Comparison of ENCODE assay signal across 22 cellular contexts in the genomic region with DNA sequence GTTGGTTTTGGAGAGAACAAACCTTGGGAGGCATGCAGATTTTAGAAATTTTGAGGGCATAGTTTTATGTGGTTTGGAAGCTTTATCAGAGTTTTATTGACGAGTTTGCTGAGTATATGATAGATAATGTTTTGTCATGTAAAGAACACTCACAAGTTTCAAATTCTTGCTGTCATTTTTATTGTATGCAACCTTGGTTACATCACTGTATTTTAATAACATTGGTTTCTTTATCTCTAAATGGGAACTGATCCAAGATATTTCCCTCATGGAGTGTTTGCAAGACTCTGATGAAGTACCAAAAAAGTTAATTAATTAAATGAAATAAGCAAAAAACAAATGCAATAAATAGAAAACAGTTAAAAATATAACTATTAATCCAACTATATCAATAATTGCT.
DNase-seq lines count a peak whose midpoint lies in the region; TF ChIP-seq lines count a peak whose summit lies in the region.
"Had no signal": no experiment of that assay in that cellular context is flagged by ENCODE, and none has a peak within 500 bp of the region (broad histone marks: within the 10 kb centered on the region; RNA-seq: fewer than 3 reads in every experiment).

No MANE protein-coding gene starts in this region.

- H3K4me3 Mint-ChIP-seq in mesothelial cell of epicardium: no peak overlapping the region
- H3K4me3 Mint-ChIP-seq: CD14-positive monocyte; CD4-positive, alpha-beta T cell; CD8-positive, alpha-beta memory T cell; HFFc6 had no signal

- TF ChIP-seq CTCF in fibroblast of the aortic adventitia (IDR thresholded peaks at IDR 0.05; ENCODE audit: insufficient read depth, low read length) (no peak), mesothelial cell of epicardium (IDR thresholded peaks at IDR 0.05; ENCODE audit: unreplicated experiment) (no peak), GM13976 (IDR thresholded peaks at IDR 0.05; ENCODE audit: borderline replicate concordance, control extremely low read depth, extremely low read depth, insufficient read depth, missing control alignments) (no peak)

- H3K4me3 ChIP-seq in fibroblast of the aortic adventitia (ENCODE audit: low read depth, low read length): no peak overlapping the region
- H3K4me3 ChIP-seq: BLaER1 treated with 17β-estradiol and CSF1 and Interleukin-3, amounts not matched to agents 10 nM and 100 nM; GM12878; HAP-1 had no signal

- DNase-seq in NCI-H226 (peak; percentile 53), fibroblast of the aortic adventitia (ENCODE audit: low read depth) (peak; percentile 42), iris pigment epithelial cell (ENCODE audit: low read depth) (peak; percentile 23), mesothelial cell of epicardium (ENCODE audit: low spot score in 2 of 2, unreplicated experiment in 2 of 2) (no peak), activated T-cell treated with anti-CD3 and anti-CD28 coated beads for 4 hours (no peak), GM13976 (ENCODE audit: low spot score) (no peak), ACHN (no peak)
- DNase-seq in stimulated activated CD4-positive, alpha-beta T cell treated with anti-CD3 and anti-CD28 coated beads, Interleukin-1b, Interleukin-23, amount 100 ng/mL, for 48 hours: no peak
- DNase-seq: AML-193; BE2C; CD4-positive, alpha-beta T cell; CD8-positive, alpha-beta memory T cell; DMS 273 treated with DMSO at 0.1 percent for 48 hours; DMS79; EL; GDM1; GOT3; HFFc6 had no signal

- in situ Hi-C loops in GM13976 (cut with MboI; ENCODE audit: low sequenced_read_pairs, unreplicated experiment) (no loop called here), ACHN (cut with HindIII; ENCODE audit: low pct_ligation_motif_present, low pct_unique_long_range_greater_than_20kb, low sequenced_read_pairs) (no loop called here)

- H3K9me3 Mint-ChIP-seq in mesothelial cell of epicardium: peaks cover 12% of the 10 kb centered on the region
- H3K9me3 Mint-ChIP-seq: CD8-positive, alpha-beta memory T cell had no signal

- H3K27ac Mint-ChIP-seq in mesothelial cell of epicardium: peak overlapping the region; percentile 19
- H3K27ac Mint-ChIP-seq: CD14-positive monocyte; CD4-positive, alpha-beta T cell; CD8-positive, alpha-beta memory T cell; HFFc6 had no signal

- no peaks in the 10 kb centered on the region for H3K4me1 Mint-ChIP-seq in mesothelial cell of epicardium
- H3K4me1 Mint-ChIP-seq: CD14-positive monocyte; CD8-positive, alpha-beta memory T cell had no signal

- H3K36me3 Mint-ChIP-seq in mesothelial cell of epicardium: no peaks in the 10 kb centered on the region
- H3K36me3 Mint-ChIP-seq: CD14-positive monocyte; CD8-positive, alpha-beta memory T cell had no signal

- H3K27me3 Mint-ChIP-seq in mesothelial cell of epicardium (ENCODE audit: low read depth): peaks cover 2% of the 10 kb centered on the region
- H3K27me3 Mint-ChIP-seq: CD4-positive, alpha-beta T cell; CD8-positive, alpha-beta memory T cell had no signal

Comparison
In these comparisons a context has a peak if more than half of its experiments do, and no peak if none do; other contexts are left out.
1. DNase-seq: peak in NCI-H226 (single experiment), fibroblast of the aortic adventitia (single experiment) and iris pigment epithelial cell (single experiment); none in mesothelial cell of epicardium (0 of 2), activated T-cell treated with anti-CD3 and anti-CD28 coated beads for 4 hours (single experiment), GM13976 (single experiment), ACHN (single experiment) and stimulated activated CD4-positive, alpha-beta T cell treated with anti-CD3 and anti-CD28 coated beads, Interleukin-1b, Interleukin-23, amount 100 ng/mL, for 48 hours (single experiment).